ENCODE assay signal across 23 cellular contexts in the genomic region with DNA sequence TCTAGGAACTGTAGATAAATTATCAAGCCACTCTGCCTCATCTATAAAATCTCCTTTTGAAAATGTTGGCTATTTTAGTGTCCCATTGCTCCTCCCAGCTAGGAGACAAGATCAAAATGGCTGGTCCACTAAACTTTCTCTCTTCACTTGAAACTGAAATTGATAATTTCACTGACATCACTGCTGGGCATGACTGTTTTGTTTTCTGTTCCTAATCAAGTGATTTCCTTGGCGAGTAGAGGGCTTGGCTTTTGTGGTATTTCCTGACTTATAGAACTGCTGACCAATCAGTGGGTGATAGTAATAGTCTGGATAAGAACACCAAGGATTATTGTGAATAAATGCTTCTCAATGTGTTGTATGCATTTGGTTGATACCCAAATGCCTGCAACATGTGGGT.
"Had no signal": no experiment of that assay in that cellular context is flagged by ENCODE, and none has a peak within 500 bp of the region (broad histone marks: within the 10 kb centered on the region; RNA-seq: fewer than 3 reads in every experiment).

No MANE protein-coding gene starts in this region.

- H3K27me3 ChIP-seq: esophagus muscularis mucosa, heart left ventricle, tibial nerve had no signal

- H3K27ac Mint-ChIP-seq: activated CD4-positive, alpha-beta memory T cell treated with anti-CD3 and anti-CD28 coated beads, Interleukin-2, amount 10 ng/mL, durations not matched to agents 7 days and 5 days; activated CD4-positive, alpha-beta T cell treated with anti-CD3 and anti-CD28 coated beads, Interleukin-2, amount 10 ng/mL, durations not matched to agents 7 days and 5 days; activated T-cell treated with anti-CD3 and anti-CD28 coated beads, Interleukin-2, amount 50 U/mL, for 24 hours; dendritic cell treated with granulocyte-macrophage colony-stimulating factor and Interleukin-4, amounts not matched to agents 40 ng/mL and 50 ng/mL, for 4 days; natural killer cell treated with Interleukin-12 subunit alpha and Interleukin-12 subunit beta and Interleukin-15 and Interleukin-18, amount 100 ng/mL, for 72 hours had no signal

- H3K4me1 ChIP-seq: esophagus muscularis mucosa, heart left ventricle, lower lobe of right lung, tibial nerve had no signal

- H3K36me3 ChIP-seq: esophagus muscularis mucosa, heart left ventricle, lower lobe of right lung, tibial nerve had no signal

- H3K9me3 ChIP-seq: esophagus muscularis mucosa, heart left ventricle, lower lobe of right lung, tibial nerve had no signal

- H3K9me3 Mint-ChIP-seq: activated CD4-positive, alpha-beta memory T cell treated with anti-CD3 and anti-CD28 coated beads, Interleukin-2, amount 10 ng/mL, durations not matched to agents 7 days and 5 days; dendritic cell treated with granulocyte-macrophage colony-stimulating factor and Interleukin-4, amounts not matched to agents 40 ng/mL and 50 ng/mL, for 4 days had no signal

- H3K4me3 ChIP-seq: esophagus muscularis mucosa, heart left ventricle, lower lobe of right lung, mucosa of descending colon, tibial nerve had no signal

- H3K4me3 Mint-ChIP-seq: activated CD4-positive, alpha-beta memory T cell treated with anti-CD3 and anti-CD28 coated beads, Interleukin-2, amount 10 ng/mL, durations not matched to agents 7 days and 5 days; activated CD4-positive, alpha-beta T cell treated with anti-CD3 and anti-CD28 coated beads, Interleukin-2, amount 10 ng/mL, durations not matched to agents 7 days and 5 days; activated T-cell treated with anti-CD3 and anti-CD28 coated beads, Interleukin-2, amount 50 U/mL, for 24 hours; dendritic cell treated with granulocyte-macrophage colony-stimulating factor and Interleukin-4, amounts not matched to agents 40 ng/mL and 50 ng/mL, for 4 days; natural killer cell treated with Interleukin-12 subunit alpha and Interleukin-12 subunit beta and Interleukin-15 and Interleukin-18, amount 100 ng/mL, for 72 hours had no signal

- H3K4me1 Mint-ChIP-seq: activated CD4-positive, alpha-beta memory T cell treated with anti-CD3 and anti-CD28 coated beads, Interleukin-2, amount 10 ng/mL, durations not matched to agents 7 days and 5 days; activated CD4-positive, alpha-beta T cell treated with anti-CD3 and anti-CD28 coated beads, Interleukin-2, amount 10 ng/mL, durations not matched to agents 7 days and 5 days had no signal

- DNase-seq: activated CD4-positive, alpha-beta memory T cell treated with anti-CD3 and anti-CD28 coated beads, Interleukin-2, amount 10 ng/mL, durations not matched to agents 7 days and 5 days; activated CD4-positive, alpha-beta T cell treated with anti-CD3 and anti-CD28 coated beads for 1 hour; activated CD4-positive, alpha-beta T cell treated with anti-CD3 and anti-CD28 coated beads, Interleukin-2, amount 10 ng/mL, durations not matched to agents 7 days and 5 days; activated CD8-positive, alpha-beta memory T cell treated with anti-CD3 and anti-CD28 coated beads, Interleukin-2, amount 50 U/mL, for 48 hours; activated gamma-delta T cell; activated naive CD4-positive, alpha-beta T cell treated with anti-CD3 and anti-CD28 coated beads, Interleukin-2, amount 50 U/mL, for 16 hours; activated T-cell treated with anti-CD3 and anti-CD28 coated beads, Interleukin-2, amount 50 U/mL, for 24 hours; amniotic stem cell; central memory CD4-positive, alpha-beta T cell; effector CD4-positive, alpha-beta T cell; heart left ventricle; hypothalamus; kidney glomerular epithelial cell; lower lobe of right lung; mesendoderm; mucosa of descending colon; right cardiac atrium; stimulated activated naive CD4-positive, alpha-beta T cell; T-helper 2 cell had no signal

- H3K36me3 Mint-ChIP-seq: natural killer cell treated with Interleukin-12 subunit alpha and Interleukin-12 subunit beta and Interleukin-15 and Interleukin-18, amount 100 ng/mL, for 72 hours had no signal

- H3K27me3 Mint-ChIP-seq: activated CD4-positive, alpha-beta memory T cell treated with anti-CD3 and anti-CD28 coated beads, Interleukin-2, amount 10 ng/mL, durations not matched to agents 7 days and 5 days; activated CD4-positive, alpha-beta T cell treated with anti-CD3 and anti-CD28 coated beads, Interleukin-2, amount 10 ng/mL, durations not matched to agents 7 days and 5 days; activated T-cell treated with anti-CD3 and anti-CD28 coated beads, Interleukin-2, amount 50 U/mL, for 24 hours; dendritic cell treated with granulocyte-macrophage colony-stimulating factor and Interleukin-4, amounts not matched to agents 40 ng/mL and 50 ng/mL, for 4 days; natural killer cell treated with Interleukin-12 subunit alpha and Interleukin-12 subunit beta and Interleukin-15 and Interleukin-18, amount 100 ng/mL, for 72 hours had no signal

- H3K27ac ChIP-seq: esophagus muscularis mucosa, heart left ventricle, lower lobe of right lung, tibial nerve had no signal
